ENCODE assay signal across 8 cellular contexts in genomic region chr19:5961969-5962945, GRCh38.
DNase-seq lines count a peak whose midpoint lies in the region; ATAC-seq lines count a peak whose summit lies in the region.

No MANE protein-coding gene starts in this region.

- H3K4me1 ChIP-seq in iPS-15b (ENCODE audit: control insufficient read depth, insufficient read depth, low read length), result peaks cover 9% of the 10 kb centered on the region

- H3K4me3 ChIP-seq in iPS-15b (ENCODE audit: low read depth, low read length), result no peak overlapping the region

- H3K4me3 Mint-ChIP-seq in activated naive CD4-positive, alpha-beta T cell treated with anti-CD3 and anti-CD28 coated beads, Interleukin-2, amount 50 U/mL, for 24 hours, result peak overlapping the region; percentile 79

- H3K4me1 Mint-ChIP-seq in activated naive CD4-positive, alpha-beta T cell treated with anti-CD3 and anti-CD28 coated beads, Interleukin-2, amount 50 U/mL, for 24 hours, result peaks cover 95% of the 10 kb centered on the region

- H3K36me3 Mint-ChIP-seq in activated naive CD4-positive, alpha-beta T cell treated with anti-CD3 and anti-CD28 coated beads, Interleukin-2, amount 50 U/mL, for 24 hours, result peaks cover 3% of the 10 kb centered on the region

- H3K27me3 Mint-ChIP-seq in activated naive CD4-positive, alpha-beta T cell treated with anti-CD3 and anti-CD28 coated beads, Interleukin-2, amount 50 U/mL, for 24 hours, result no peaks in the 10 kb centered on the region

- peak overlapping the region; percentile 32 for H3K9ac ChIP-seq in iPS-15b (ENCODE audit: low read depth, low read length)

- peak overlapping the region; percentile 97 for H3K27ac Mint-ChIP-seq in activated naive CD4-positive, alpha-beta T cell treated with anti-CD3 and anti-CD28 coated beads, Interleukin-2, amount 50 U/mL, for 24 hours

- DNase-seq in 8988T (peak; percentile 50), HuH-7 (ENCODE audit: low spot score) (peak; percentile 84), SHP77 treated with DMSO at 0.1 percent for 48 hours (lab: John Stamatoyannopoulos, UW) (peak; percentile 96)
- DNase-seq in stimulated activated CD4-positive, alpha-beta T cell treated with anti-CD3 and anti-CD28 coated beads, Interleukin-4, amount 100 ng/mL, for 24 hours, result peak; percentile 62

- ATAC-seq in HG03159 (IDR thresholded peaks at IDR 0.05; ENCODE audit: unreplicated experiment) (no peak), HG03457 (IDR thresholded peaks at IDR 0.05; ENCODE audit: unreplicated experiment) (no peak)

- H3K27me3 ChIP-seq in iPS-15b (ENCODE audit: control insufficient read depth, insufficient read depth, low read length), result no peaks in the 10 kb centered on the region

- no peaks in the 10 kb centered on the region for H3K9me3 Mint-ChIP-seq in activated naive CD4-positive, alpha-beta T cell treated with anti-CD3 and anti-CD28 coated beads, Interleukin-2, amount 50 U/mL, for 24 hours

- no peaks in the 10 kb centered on the region for H3K36me3 ChIP-seq in iPS-15b (ENCODE audit: control insufficient read depth, insufficient read depth, low read length)

- no peaks in the 10 kb centered on the region for H3K9me3 ChIP-seq in iPS-15b (ENCODE audit: control insufficient read depth, insufficient read depth, low read length)
